9 cellular contexts compared by ENCODE assay signal in genomic region chr1:156337888-156338179, GRCh38. TPM values are rescaled to one million over a fixed set of nuclear protein-coding genes. Genes with fewer than 3 reads are reported as not detected.
A peak's percentile ranks its signal among the peaks of the same experiment; 100 is the strongest.
DNase-seq lines count a peak whose midpoint lies in the region; ATAC-seq and TF ChIP-seq lines count a peak whose summit lies in the region.
"Had no signal": no experiment of that assay in that cellular context is flagged by ENCODE, and none has a peak within 500 bp of the region (broad histone marks: within the 10 kb centered on the region; RNA-seq: fewer than 3 reads in every experiment).

No MANE protein-coding gene starts in this region.

- peak in 1 of 5 donors; percentile 44 for DNase-seq in CD4-positive, alpha-beta memory T cell
- no peak for DNase-seq in IMR-90
- DNase-seq in mammary epithelial cell, result no peak
- DNase-seq in midbrain (lab: John Stamatoyannopoulos, UW), result peak; percentile 66
- no peak for DNase-seq in Ammon's horn (ENCODE audit: low spot score)
- DNase-seq in NCI-H187 (lab: John Stamatoyannopoulos, UW), result no peak
- no peak for DNase-seq in NCI-H2081 (lab: John Stamatoyannopoulos, UW)

- TF ChIP-seq POLR2A in IMR-90 (IDR thresholded peaks at IDR 0.05; ENCODE audit: low read depth, low read length), result no peak

- H2AK5ac ChIP-seq in IMR-90 (ENCODE audit: low read depth, low read length), result peak overlapping the region; percentile 78; the same call in 1 of the 2 replicates

- H4K5ac ChIP-seq in IMR-90 (ENCODE audit: low read depth, low read length), result 0 out of 2 replicates have a peak overlapping the region, but pooled peaks have one; percentile 7

- H3K23ac ChIP-seq in IMR-90 (ENCODE audit: low read depth, low read length), result peak overlapping the region; percentile 96

- peak overlapping the region; percentile 83 for H4K91ac ChIP-seq in IMR-90 (ENCODE audit: insufficient read depth, low read depth, low read length)

- peak overlapping the region; percentile 75 for H3K27ac ChIP-seq in CD4-positive, alpha-beta memory T cell (ENCODE audit: low read depth, low read length)
- H3K27ac ChIP-seq in IMR-90 (ENCODE audit: insufficient read depth, low read length) (peak overlapping the region; percentile 72), mammary epithelial cell (ENCODE audit: insufficient read depth, low read depth, low read length) (peak overlapping the region; percentile 64)

- no peak overlapping the region for H2BK15ac ChIP-seq in IMR-90 (ENCODE audit: low read depth, low read length)

- peak overlapping the region; percentile 98 for H2AK9ac ChIP-seq in IMR-90 (replicated peaks; ENCODE audit: low read depth, low read length, poor library complexity)

- H3K79me1 ChIP-seq in IMR-90 (ENCODE audit: low read depth in 1 of 2, low read length in 2 of 2), result peaks cover 9 to 43% of the 10 kb centered on the region in 2 experiments; a peak in 3 of 4 replicates

- H2BK20ac ChIP-seq in IMR-90 (ENCODE audit: low read depth, low read length), result no peak overlapping the region

- peak overlapping the region; percentile 94 to 95 for H3K4me3 ChIP-seq in CD4-positive, alpha-beta memory T cell (ENCODE audit: low read length in 2 of 2)
- peak overlapping the region; percentile 59 for H3K4me3 ChIP-seq in IMR-90 (ENCODE audit: insufficient read depth, low read depth, low read length)
- H3K4me3 ChIP-seq in mammary epithelial cell (replicated peaks in 1 of 3; ENCODE audit: insufficient read depth in 1 of 3, low read depth in 2 of 3, low read length in 3 of 3), result peak overlapping the region; percentile 76 to 99 (median 97)

- peaks cover 22 to 46% (median 35%) of the 10 kb centered on the region in 4 donors for H3K4me1 Mint-ChIP-seq in CD4-positive, alpha-beta memory T cell

- peak overlapping the region; percentile 73 for H3K56ac ChIP-seq in IMR-90 (ENCODE audit: extremely low read depth, insufficient read depth, low read length)

- H3K4me3 Mint-ChIP-seq in CD4-positive, alpha-beta memory T cell, result peak overlapping the region; percentile 94 to 99 (median 98)

- POLR2A ChIA-PET in CD4-positive, alpha-beta memory T cell (lab: Charles Lee; ENCODE audit: partially characterized antibody), result interaction anchor here (1.1 to 3.4 kb wide), 5 partner anchors 15 to 167 kb away, joined by 3 to 27 read pairs (median 3); partner anchors contain the start of genes GLMP and SMG5
- POLR2A ChIA-PET in IMR-90 (lab: Charles Lee; ENCODE audit: unreplicated experiment), result interaction anchor here (0.6 to 0.7 kb wide), 2 partner anchors 9 to 16 kb away, joined by 4 to 8 read pairs; no protein-coding TSS in a partner anchor

- H4K20me1 ChIP-seq in IMR-90 (ENCODE audit: insufficient read depth, low read length), result peaks cover 13% of the 10 kb centered on the region
- no peaks in the 10 kb centered on the region for H4K20me1 ChIP-seq in mammary epithelial cell (ENCODE audit: insufficient read depth, low read length)

- TF ChIP-seq CTCF in IMR-90 (conservative IDR thresholded peaks at IDR 0.05; ENCODE audit: low read depth, low read length) (peak; percentile 15; the same call in 1 of the 2 replicates), mammary epithelial cell (conservative IDR thresholded peaks at IDR 0.05 in 1 of 2, IDR thresholded peaks at IDR 0.05 in 1 of 2; ENCODE audit: extremely low read depth in 1 of 2, insufficient read depth in 1 of 2, low read depth in 1 of 2, low read length in 2 of 2) (no peak)

- H3K4ac ChIP-seq in IMR-90 (ENCODE audit: low read depth, low read length), result peak overlapping the region; percentile 96

- H3K9me3 Mint-ChIP-seq in CD4-positive, alpha-beta memory T cell, result no peaks in the 10 kb centered on the region

- in situ Hi-C loops in IMR-90 (cut with MboI; ENCODE audit: low sequenced_read_pairs) (no loop called here), mammary epithelial cell (cut with MboI; ENCODE audit: low sequenced_read_pairs in 2 of 2) (loop anchor here in 1 of 2 donors (10.0 kb wide), 1 partner anchor 243 kb away; no protein-coding TSS in a partner anchor)

- no peaks in the 10 kb centered on the region for H3K27me3 ChIP-seq in CD4-positive, alpha-beta memory T cell (ENCODE audit: insufficient read depth, low read length)
- no peaks in the 10 kb centered on the region for H3K27me3 ChIP-seq in IMR-90 (ENCODE audit: control insufficient read depth, insufficient read depth, low read length)
- no peaks in the 10 kb centered on the region for H3K27me3 ChIP-seq in mammary epithelial cell (ENCODE audit: insufficient read depth, low read length)

- peaks cover 10 to 43% of the 10 kb centered on the region in 2 donors for H3K36me3 Mint-ChIP-seq in CD4-positive, alpha-beta memory T cell

- dilution Hi-C loops in IMR-90 (cut with HindIII; ENCODE audit: low sequenced_read_pairs, unreplicated experiment), result no loop called here
- dilution Hi-C loops in mammary epithelial cell (cut with HindIII; ENCODE audit: low sequenced_read_pairs), result no loop called here

- peak overlapping the region; percentile 53 for H2BK5ac ChIP-seq in IMR-90 (ENCODE audit: low read depth, low read length, poor library complexity, severe bottlenecking)

- WGBS in IMR-90 (ENCODE audit: extremely low coverage in 2 of 2, insufficient read length in 1 of 2), 2 experiments, result 0% methylated on average over 13 of the region's 14 CpGs; no CpG with 5 or more reads in 1 of the 2 experiments
- WGBS in mammary epithelial cell (ENCODE audit: low coverage, missing lambda C conversion rate), result 0% methylated on average over 6 of the region's 14 CpGs

- intact Hi-C loops in CD4-positive, alpha-beta memory T cell (cut with micrococcal nuclease), result loop anchor here (1.0 kb wide), 4 partner anchors 56 to 429 kb away; partner anchors contain the start of genes PRCC and SMG5
- intact Hi-C loops in IMR-90 (cut with micrococcal nuclease), result no loop called here
- intact Hi-C loops in mammary epithelial cell (cut with micrococcal nuclease), result no loop called here

- H3K27ac Mint-ChIP-seq in CD4-positive, alpha-beta memory T cell, result peak overlapping the region; percentile 91 to 100 (median 99)

- ATAC-seq in IMR-90 (ENCODE audit: low read depth), result peak; percentile 25
- ATAC-seq in HG03159 (IDR thresholded peaks at IDR 0.05; ENCODE audit: unreplicated experiment), result no peak

- peak overlapping the region; percentile 96 for H3K14ac ChIP-seq in IMR-90 (replicated peaks; ENCODE audit: low read depth, low read length)

- peak overlapping the region; percentile 94 for H3K4me2 ChIP-seq in IMR-90 (ENCODE audit: low read depth, low read length)
- peak overlapping the region; percentile 89 for H3K4me2 ChIP-seq in mammary epithelial cell (ENCODE audit: insufficient read depth, low read depth, low read length)

- H3K18ac ChIP-seq in IMR-90 (ENCODE audit: low read depth, low read length), result no peak overlapping the region

- CTCF ChIA-PET in CD4-positive, alpha-beta memory T cell (lab: Charles Lee; ENCODE audit: partially characterized antibody), result interaction anchor here (0.6 to 1.3 kb wide), 5 partner anchors 15 to 164 kb away, joined by 3 to 5 read pairs (median 3); partner anchors contain the start of gene PMF1
- CTCF ChIA-PET in IMR-90 (lab: Yijun Ruan, JAX), result no interaction called here
- CTCF ChIA-PET in mammary epithelial cell (lab: Charles Lee; ENCODE audit: low non-redundant PET), result interaction anchor here (0.7 kb wide), 1 partner anchor 31 kb away, joined by 6 read pairs; the partner anchor contains the start of gene RHBG

- TF ChIP-seq RAD21 in IMR-90 (IDR thresholded peaks at IDR 0.05; ENCODE audit: low read length), result no peak

- BruUV-seq in IMR-90 (replicated peaks; lab: Mats Ljungman, UMichigan) (TSS peak; percentile 70), mammary epithelial cell (replicated peaks; lab: Mats Ljungman, UMichigan) (no TSS peak)

- peak overlapping the region; percentile 22; the same call in 1 of the 2 replicates for H2BK120ac ChIP-seq in IMR-90 (ENCODE audit: low read depth, low read length)

- H3K36me3 ChIP-seq in CD4-positive, alpha-beta memory T cell (ENCODE audit: insufficient read depth, low read length), result peaks cover 13% of the 10 kb centered on the region
- H3K36me3 ChIP-seq in IMR-90 (ENCODE audit: control insufficient read depth, insufficient read depth, low read length), result peaks cover 16% of the 10 kb centered on the region
- H3K36me3 ChIP-seq in mammary epithelial cell (ENCODE audit: insufficient read depth, low read length), result peaks cover 25% of the 10 kb centered on the region

- peaks cover 28% of the 10 kb centered on the region for H3K4me1 ChIP-seq in CD4-positive, alpha-beta memory T cell (ENCODE audit: insufficient read depth, low read length)
- H3K4me1 ChIP-seq in IMR-90 (ENCODE audit: control insufficient read depth, insufficient read depth, low read length) (no peaks in the 10 kb centered on the region; the same call in 1 of the 2 replicates), mammary epithelial cell (ENCODE audit: insufficient read depth, low read length) (peaks cover 7% of the 10 kb centered on the region)

- peaks cover 49% of the 10 kb centered on the region for H3K79me2 ChIP-seq in mammary epithelial cell (ENCODE audit: insufficient read depth, low read length)

- H3K9ac ChIP-seq in IMR-90 (ENCODE audit: low read depth, low read length), result peak overlapping the region; percentile 80
- peak overlapping the region; percentile 80 for H3K9ac ChIP-seq in mammary epithelial cell (ENCODE audit: insufficient read depth, low read length)

- no peaks in the 10 kb centered on the region for H3K9me3 ChIP-seq in CD4-positive, alpha-beta memory T cell (ENCODE audit: control insufficient read depth in 1 of 2, low read length in 2 of 2)
- H3K9me3 ChIP-seq in IMR-90 (ENCODE audit: control insufficient read depth, insufficient read depth, low read length) (no peaks in the 10 kb centered on the region), mammary epithelial cell (replicated peaks; ENCODE audit: insufficient read depth, low read length) (no peaks in the 10 kb centered on the region)

- H3K9me1 ChIP-seq in IMR-90 (ENCODE audit: insufficient read depth, low read length), result no peaks in the 10 kb centered on the region; the same call in 1 of the 2 replicates

- H2AFZ ChIP-seq in IMR-90 (replicated peaks; ENCODE audit: low read length, poor library complexity) (peak overlapping the region; percentile 96), mammary epithelial cell (ENCODE audit: low read depth, low read length) (peak overlapping the region; percentile 88)

- peak overlapping the region; percentile 44 to 91 for H4K8ac ChIP-seq in IMR-90 (ENCODE audit: low read depth in 2 of 2, low read length in 2 of 2)

- H3K27me3 Mint-ChIP-seq in CD4-positive, alpha-beta memory T cell, result no peaks in the 10 kb centered on the region

RNA-seq across cellular contexts. Expression of gene CCT3, which starts 0.3 kb away (rescaled TPM):
- total RNA-seq in CD4-positive, alpha-beta memory T cell, result 100 to 1,000 TPM; 109 TPM
- 100 to 1,000 TPM; 195 to 234 TPM for polyA plus RNA-seq in CD4-positive, alpha-beta memory T cell
- 595 and 637 TPM in 2 replicates for total RNA-seq in IMR-90 (2012; rRNA removed)
- polyA plus RNA-seq in IMR-90 (2012; rRNA removed), result 293 and 313 TPM in 2 replicates
- polyA plus RNA-seq in IMR-90 (2012; cell fraction: cytosol; rRNA removed), result 159 and 216 TPM in 2 replicates
- polyA plus RNA-seq in IMR-90 (2012; cell fraction: nucleus; rRNA removed; ENCODE audit: low replicate concordance), result 89.8 and 167 TPM in 2 replicates
- 100 to 1,000 TPM; 323 to 345 TPM for total RNA-seq in mammary epithelial cell
- 461 TPM for polyA plus RNA-seq in mammary epithelial cell
- polyA minus RNA-seq in mammary epithelial cell, result 434 TPM

RNA-seq across cellular contexts. Expression of gene TSACC, which starts 0.5 kb away (rescaled TPM):
- not detected for total RNA-seq in CD4-positive, alpha-beta memory T cell
- under 1 TPM in 1 of 2 donors, not detected in 1; 0.32 TPM for polyA plus RNA-seq in CD4-positive, alpha-beta memory T cell
- total RNA-seq in IMR-90 (2012; rRNA removed) (not detected in 2 replicates), mammary epithelial cell (not detected)
- polyA plus RNA-seq in IMR-90 (2012; rRNA removed) (0.75 and 0.79 TPM in 2 replicates), mammary epithelial cell (1.1 TPM)
- 1.5 TPM in 1 of 2 replicates, not detected in the other for polyA plus RNA-seq in IMR-90 (2012; cell fraction: cytosol; rRNA removed)
- not detected in 2 replicates for polyA plus RNA-seq in IMR-90 (2012; cell fraction: nucleus; rRNA removed; ENCODE audit: low replicate concordance)
- not detected for polyA minus RNA-seq in mammary epithelial cell
- total RNA-seq: renal cortical epithelial cell had no signal

RNA-seq across cellular contexts. Expression of gene RHBG, which starts 31.2 kb away (rescaled TPM):
- total RNA-seq in CD4-positive, alpha-beta memory T cell, result not detected
- polyA plus RNA-seq in CD4-positive, alpha-beta memory T cell, result not detected
- total RNA-seq in IMR-90 (2012; rRNA removed) (not detected in 2 replicates), mammary epithelial cell (not detected)
- polyA plus RNA-seq in IMR-90 (2012; rRNA removed) (not detected in 2 replicates), mammary epithelial cell (not detected)
- polyA plus RNA-seq in IMR-90 (2012; cell fraction: cytosol; rRNA removed), result not detected in 2 replicates
- not detected in 2 replicates for polyA plus RNA-seq in IMR-90 (2012; cell fraction: nucleus; rRNA removed; ENCODE audit: low replicate concordance)
- not detected for polyA minus RNA-seq in mammary epithelial cell

RNA-seq across cellular contexts. Expression of gene VHLL, which starts 38.7 kb away (rescaled TPM):
- under 1 TPM; 0.52 to 0.53 TPM for total RNA-seq in CD4-positive, alpha-beta memory T cell
- polyA plus RNA-seq in CD4-positive, alpha-beta memory T cell, result not detected
- 0.28 TPM in 1 of 2 replicates, not detected in the other for total RNA-seq in IMR-90 (2012; rRNA removed)
- polyA plus RNA-seq in IMR-90 (2012; rRNA removed), result not detected in 2 replicates
- not detected in 2 replicates for polyA plus RNA-seq in IMR-90 (2012; cell fraction: cytosol; rRNA removed)
- 0.21 TPM in 2 replicates for polyA plus RNA-seq in IMR-90 (2012; cell fraction: nucleus; rRNA removed; ENCODE audit: low replicate concordance)
- total RNA-seq in mammary epithelial cell, result under 1 TPM in 1 of 2 donors, not detected in 1; 0.50 TPM
- polyA plus RNA-seq in mammary epithelial cell, result not detected
- polyA minus RNA-seq in mammary epithelial cell, result not detected
- total RNA-seq: renal cortical epithelial cell had no signal

RNA-seq across cellular contexts. Expression of gene GLMP, which starts 42.4 kb away (rescaled TPM):
- total RNA-seq in CD4-positive, alpha-beta memory T cell, result 10 to 100 TPM; 22.1 to 28.4 TPM
- 10 to 100 TPM; 21.3 to 23.5 TPM for polyA plus RNA-seq in CD4-positive, alpha-beta memory T cell
- 18.3 and 32.6 TPM in 2 replicates for total RNA-seq in IMR-90 (2012; rRNA removed)
- polyA plus RNA-seq in IMR-90 (2012; rRNA removed), result 43.1 and 45.8 TPM in 2 replicates
- 26.0 and 46.2 TPM in 2 replicates for polyA plus RNA-seq in IMR-90 (2012; cell fraction: cytosol; rRNA removed)
- 21.8 and 26.8 TPM in 2 replicates for polyA plus RNA-seq in IMR-90 (2012; cell fraction: nucleus; rRNA removed; ENCODE audit: low replicate concordance)
- 10 to 100 TPM; 29.7 to 32.1 TPM for total RNA-seq in mammary epithelial cell
- polyA plus RNA-seq in mammary epithelial cell, result 16.1 TPM
- 14.0 TPM for polyA minus RNA-seq in mammary epithelial cell
